In genomic region chr4:134144337-134144736, GRCh38 we compare ENCODE assay signal across 6 cellular contexts. TPM values are rescaled to one million over a fixed set of nuclear protein-coding genes. Genes with fewer than 3 reads are reported as not detected.
"Had no signal": no experiment of that assay in that cellular context is flagged by ENCODE, and none has a peak within 500 bp of the region (broad histone marks: within the 10 kb centered on the region; RNA-seq: fewer than 3 reads in every experiment).

No MANE protein-coding gene starts in this region.

- DNase-seq: H9, HCEC 1CT, IMR-90 had no signal

- ATAC-seq: GM23338, K562 had no signal

- H3K4me2 ChIP-seq: GM23338 had no signal

- H2AFZ ChIP-seq: GM23338 had no signal

- H3K4me3 ChIP-seq: GM23338, K562 had no signal

RNA-seq across cellular contexts. Expression of gene PABPC4L, which starts 57.3 kb away (rescaled TPM):
- total RNA-seq: HT-29 had no signal
